Comparison of ENCODE assay signal across 8 cellular contexts in the genomic region with DNA sequence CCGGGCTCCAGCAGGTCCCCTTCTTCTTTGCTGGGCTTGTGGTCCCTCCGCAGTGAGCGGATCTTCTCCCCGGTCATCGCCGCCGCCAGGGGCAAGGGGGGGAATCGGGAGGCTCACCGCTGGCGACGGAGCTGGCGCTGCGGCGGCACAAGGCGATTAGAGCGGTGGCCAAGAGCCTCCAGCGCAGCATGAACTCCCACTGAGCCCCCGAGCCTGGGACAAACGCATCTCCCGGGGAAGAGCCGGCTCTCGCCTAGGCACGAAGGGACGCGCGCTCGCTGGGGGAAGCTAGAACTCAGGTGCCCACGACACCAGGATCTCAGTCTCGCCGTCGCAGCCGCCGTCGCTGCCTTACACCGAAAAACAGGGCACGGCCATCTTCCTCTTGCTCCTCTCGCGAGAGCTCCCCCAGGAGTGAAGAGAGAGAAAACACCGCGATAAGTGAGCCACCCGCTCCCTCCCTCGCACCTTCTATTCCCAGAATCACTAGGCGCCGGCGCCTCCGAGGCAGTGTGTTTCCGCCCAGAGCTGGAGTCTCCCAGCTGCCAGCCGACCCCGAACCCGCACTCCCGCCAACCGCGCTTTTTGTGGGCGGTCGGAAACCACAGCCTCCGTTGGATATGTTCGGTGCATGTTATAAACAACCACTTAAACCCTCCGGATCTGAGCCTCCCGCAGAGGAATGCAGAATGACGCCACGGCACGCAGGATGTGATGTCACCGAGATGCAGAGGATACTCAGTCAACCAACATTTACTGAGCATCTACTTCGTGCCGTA. TPM values are rescaled to one million over a fixed set of nuclear protein-coding genes. Genes with fewer than 3 reads are reported as not detected.
A peak's percentile ranks its signal among the peaks of the same experiment; 100 is the strongest.
DNase-seq lines count a peak whose midpoint lies in the region; ATAC-seq, FAIRE-seq and TF ChIP-seq lines count a peak whose summit lies in the region.

ANKRD13C (minus strand) TSS at position 391 of the 779 bp plus-strand sequence; CDS start at position 77, 314 bp downstream.

- peaks cover 2 to 6% of the 10 kb centered on the region in 2 donors for H3K4me1 ChIP-seq in kidney (ENCODE audit: control insufficient read depth in 1 of 2, insufficient read depth in 1 of 2, low read depth in 1 of 2, low read length in 2 of 2)

- peak within 1 kb of the TSS; percentile 91 to 100 for H3K4me3 ChIP-seq in kidney (ENCODE audit: low read length in 2 of 2)

- no peak for FAIRE-seq in kidney (lab: Jason Lieb, UNC)

- no peaks in the 10 kb centered on the region for H3K9me3 ChIP-seq in kidney (ENCODE audit: control insufficient read depth in 1 of 2, low read length in 2 of 2)

- ATAC-seq in GM19043 (IDR thresholded peaks at IDR 0.05; ENCODE audit: low read depth, unreplicated experiment): peak; percentile 86
- ATAC-seq in HG03378 (IDR thresholded peaks at IDR 0.05; ENCODE audit: unreplicated experiment): peak; percentile 86

- intact Hi-C loops in kidney (cut with DNase I): no loop called here

- no peaks in the 10 kb centered on the region for H3K36me3 ChIP-seq in kidney (ENCODE audit: control insufficient read depth in 1 of 2, insufficient read depth in 2 of 2, low read length in 2 of 2)

- peak within 1 kb of the TSS; percentile 82 to 98 for H3K9ac ChIP-seq in kidney (ENCODE audit: low read length in 2 of 2)

- H3K27ac ChIP-seq in kidney (ENCODE audit: low read depth in 2 of 2, low read length in 2 of 2): peak within 1 kb of the TSS; percentile 93 to 94

- TF ChIP-seq CTCF in kidney (IDR thresholded peaks at IDR 0.05; ENCODE audit: borderline replicate concordance, extremely low read depth, insufficient read depth): peak; percentile 12

- peak; percentile 96 for DNase-seq in AG20443 (ENCODE audit: low spot score)
- DNase-seq in NCI-H460 (ENCODE audit: extremely low read depth, low read depth): peak; percentile 94
- DNase-seq in activated CD4-positive, alpha-beta T cell treated with anti-CD3 and anti-CD28 coated beads for 1 hour: peak; percentile 82
- peak; percentile 92 for DNase-seq in cerebellum (ENCODE audit: low spot score)
- DNase-seq in kidney: peak; percentile 97
- DNase-seq in stimulated activated CD4-positive, alpha-beta T cell treated with anti-CD3 and anti-CD28 coated beads, Interleukin-15, amount 100 ng/mL, for 24 hours: peak; percentile 93

RNA-seq across cellular contexts. Expression of gene ANKRD13C, which starts in this region (rescaled TPM):
- 27.9 and 28.4 TPM in 2 replicates for total RNA-seq in NCI-H460 (2014; rRNA removed; shearing (Covaris generic))
- 12.3 and 17.8 TPM in 2 replicates for polyA plus RNA-seq in NCI-H460 (2014; cell fraction: nucleus; rRNA removed)
- 54.0 TPM for total RNA-seq in cerebellum
- total RNA-seq in kidney: 23.4 TPM
- 8.4 TPM for polyA plus RNA-seq in kidney (ENCODE audit: insufficient read depth, low read depth, low replicate concordance)

Comparison
In these comparisons a context has a peak if more than half of its experiments do, and no peak if none do; other contexts are left out.
1. Peak in every context shown above with its lines: DNase-seq, ATAC-seq, H3K4me3 ChIP-seq and H3K27ac ChIP-seq.